ENCODE assay signal across 11 cellular contexts in genomic region chrX:1658083-1658463, GRCh38. TPM values are rescaled to one million over a fixed set of nuclear protein-coding genes. Genes with fewer than 3 reads are reported as not detected.
DNase-seq lines count a peak whose midpoint lies in the region; ATAC-seq, FAIRE-seq and TF ChIP-seq lines count a peak whose summit lies in the region.
"Had no signal": no experiment of that assay in that cellular context is flagged by ENCODE, and none has a peak within 500 bp of the region (broad histone marks: within the 10 kb centered on the region; RNA-seq: fewer than 3 reads in every experiment).

No MANE protein-coding gene starts in this region.

- H3K27ac ChIP-seq in endothelial cell of umbilical vein (ENCODE audit: insufficient read depth, low read depth, low read length): peak overlapping the region; percentile 38
- H3K27ac ChIP-seq: thoracic aorta had no signal

- no peaks in the 10 kb centered on the region for H3K27me3 ChIP-seq in endothelial cell of umbilical vein (ENCODE audit: control insufficient read depth in 2 of 2, insufficient read depth in 2 of 2, low read length in 2 of 2)

- H2AFZ ChIP-seq in endothelial cell of umbilical vein (ENCODE audit: low read depth, low read length): peak overlapping the region; percentile 78

- H3K4me1 Mint-ChIP-seq in stimulated activated naive CD8-positive, alpha-beta T cell treated with anti-CD3 and anti-CD28 coated beads, Interleukin-15, Interleukin-2, amounts not matched to agents 100 ng/mL and 50 ng/mL, for 24 hours (ENCODE audit: low read depth): peaks cover 24% of the 10 kb centered on the region

- no peaks in the 10 kb centered on the region for H3K9me3 Mint-ChIP-seq in stimulated activated naive CD8-positive, alpha-beta T cell treated with anti-CD3 and anti-CD28 coated beads, Interleukin-15, Interleukin-2, amounts not matched to agents 100 ng/mL and 50 ng/mL, for 24 hours
- H3K9me3 Mint-ChIP-seq: neural crest cell had no signal

- H3K9ac ChIP-seq in endothelial cell of umbilical vein (replicated peaks; ENCODE audit: extremely low read depth, insufficient read depth, low read length): peak overlapping the region; percentile 8

- BruUV-seq in endothelial cell of umbilical vein (replicated peaks; lab: Mats Ljungman, UMichigan): TSS peak; percentile 80

- no peak for ATAC-seq in stimulated activated naive CD8-positive, alpha-beta T cell treated with anti-CD3 and anti-CD28 coated beads, Interleukin-15, Interleukin-2, amounts not matched to agents 100 U/mL and 50 U/mL, for 24 hours
- ATAC-seq in HG02588 (IDR thresholded peaks at IDR 0.05; ENCODE audit: unreplicated experiment): no peak

- H4K20me1 ChIP-seq in endothelial cell of umbilical vein (replicated peaks; ENCODE audit: control insufficient read depth, extremely low read depth, insufficient read depth, low read length): no peaks in the 10 kb centered on the region

- peak overlapping the region; percentile 57 for H3K4me2 ChIP-seq in endothelial cell of umbilical vein (ENCODE audit: insufficient read depth, low read length)

- H3K4me3 ChIP-seq in endothelial cell of umbilical vein (replicated peaks in 1 of 3; ENCODE audit: insufficient read depth in 1 of 3, low read depth in 1 of 3, low read length in 3 of 3): peak overlapping the region in 2 of 3 experiments; percentile 17 to 60

- CTCF ChIA-PET in endothelial cell of umbilical vein (lab: Charles Lee): no interaction called here

- dilution Hi-C loops in endothelial cell of umbilical vein (cut with MboI; ENCODE audit: extremely low pct_ligation_motif_present, low sequenced_read_pairs): loop anchor here (25.0 kb wide), 1 partner anchor 929 kb away; no protein-coding TSS in a partner anchor

- POLR2A ChIA-PET in endothelial cell of umbilical vein (lab: Charles Lee): no interaction called here

- no peaks in the 10 kb centered on the region for H3K9me1 ChIP-seq in endothelial cell of umbilical vein (replicated peaks; ENCODE audit: control insufficient read depth, extremely low read depth, insufficient read depth, low read length)

- H3K36me3 Mint-ChIP-seq in stimulated activated naive CD8-positive, alpha-beta T cell treated with anti-CD3 and anti-CD28 coated beads, Interleukin-15, Interleukin-2, amounts not matched to agents 100 ng/mL and 50 ng/mL, for 24 hours (ENCODE audit: low read depth): no peaks in the 10 kb centered on the region

- peaks cover 8% of the 10 kb centered on the region for H3K4me1 ChIP-seq in endothelial cell of umbilical vein (ENCODE audit: control insufficient read depth, extremely low read depth, insufficient read depth, low read length)

- no peaks in the 10 kb centered on the region for H3K27me3 Mint-ChIP-seq in stimulated activated naive CD8-positive, alpha-beta T cell treated with anti-CD3 and anti-CD28 coated beads, Interleukin-15, Interleukin-2, amounts not matched to agents 100 ng/mL and 50 ng/mL, for 24 hours

- TF ChIP-seq CTCF in endothelial cell of umbilical vein (IDR thresholded peaks at IDR 0.05; ENCODE audit: extremely low read depth in 1 of 2, insufficient read depth in 1 of 2, low read depth in 1 of 2, low read length in 2 of 2): no peak

- no peak for DNase-seq in stimulated activated naive CD8-positive, alpha-beta T cell treated with anti-CD3 and anti-CD28 coated beads, Interleukin-15, Interleukin-2, amounts not matched to agents 100 U/mL and 50 U/mL, for 24 hours
- DNase-seq in NCI-H510A treated with DMSO at 0.1 percent for 48 hours (lab: John Stamatoyannopoulos, UW): peak; percentile 59
- DNase-seq in endothelial cell of umbilical vein (ENCODE audit: low read depth, low spot score): no peak
- DNase-seq in midbrain (lab: John Stamatoyannopoulos, UW): no peak
- no peak for DNase-seq in amniotic stem cell (lab: John Stamatoyannopoulos, UW)
- no peak for DNase-seq in stimulated activated CD4-positive, alpha-beta T cell treated with anti-CD3 and anti-CD28 coated beads, Interleukin-12 subunit alpha, Interleukin-12 subunit beta, amount 100 ng/mL, for 4 hours
- DNase-seq: NCI-H2227 treated with DMSO at 0.1 percent for 48 hours had no signal

- no peak for TF ChIP-seq POLR2A in endothelial cell of umbilical vein (IDR thresholded peaks at IDR 0.05; ENCODE audit: low read depth, low read length)

- no peak for FAIRE-seq in endothelial cell of umbilical vein (lab: Jason Lieb, UNC)

- H3K79me2 ChIP-seq in endothelial cell of umbilical vein (ENCODE audit: control insufficient read depth, insufficient read depth, low read length): no peaks in the 10 kb centered on the region

- no peaks in the 10 kb centered on the region for H3K9me3 ChIP-seq in endothelial cell of umbilical vein (replicated peaks; ENCODE audit: control insufficient read depth, insufficient read depth, low read length)
- H3K9me3 ChIP-seq: thoracic aorta had no signal

- H3K4me3 Mint-ChIP-seq in stimulated activated naive CD8-positive, alpha-beta T cell treated with anti-CD3 and anti-CD28 coated beads, Interleukin-15, Interleukin-2, amounts not matched to agents 100 ng/mL and 50 ng/mL, for 24 hours: peak overlapping the region; percentile 85
- H3K4me3 Mint-ChIP-seq: neural crest cell had no signal

- intact Hi-C loops in endothelial cell of umbilical vein (cut with micrococcal nuclease): no loop called here

- peak overlapping the region; percentile 90 for H3K27ac Mint-ChIP-seq in stimulated activated naive CD8-positive, alpha-beta T cell treated with anti-CD3 and anti-CD28 coated beads, Interleukin-15, Interleukin-2, amounts not matched to agents 100 ng/mL and 50 ng/mL, for 24 hours

- no peaks in the 10 kb centered on the region for H3K36me3 ChIP-seq in endothelial cell of umbilical vein (ENCODE audit: control insufficient read depth in 2 of 2, extremely low read depth in 1 of 2, insufficient read depth in 2 of 2, low read length in 2 of 2)
- H3K36me3 ChIP-seq: thoracic aorta had no signal

TF ChIP-seq in endothelial cell of umbilical vein, 7 proteins besides CTCF, POLR2A, EP300 and RAD21:
- TF ChIP-seq FOS (IDR thresholded peaks at IDR 0.05; ENCODE audit: borderline replicate concordance, insufficient read depth, low read length): no peak
- no peak for TF ChIP-seq JUN (IDR thresholded peaks at IDR 0.05; ENCODE audit: borderline replicate concordance, insufficient read depth, insufficient read length, low read depth)
- TF ChIP-seq GATA2 (IDR thresholded peaks at IDR 0.05; ENCODE audit: insufficient read depth, insufficient read length, low read depth, low read length): no peak
- TF ChIP-seq, protein P1, sequence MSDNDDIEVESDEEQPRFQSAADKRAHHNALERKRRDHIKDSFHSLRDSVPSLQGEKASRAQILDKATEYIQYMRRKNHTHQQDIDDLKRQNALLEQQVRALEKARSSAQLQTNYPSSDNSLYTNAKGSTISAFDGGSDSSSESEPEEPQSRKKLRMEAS (IDR thresholded peaks at IDR 0.05; ENCODE audit: insufficient read depth, insufficient read length): no peak
- TF ChIP-seq MYC (IDR thresholded peaks at IDR 0.05; ENCODE audit: low read depth, low read length): no peak
- no peak for TF ChIP-seq POLR2AphosphoS5 (IDR thresholded peaks at IDR 0.05; ENCODE audit: insufficient read depth, low read depth, low read length)
- no peak for TF ChIP-seq EZH2 (IDR thresholded peaks at IDR 0.05; ENCODE audit: borderline replicate concordance, low read depth, low read length, severe bottlenecking)

RNA-seq across cellular contexts. Expression of gene ASMT, which starts 43.2 kb away (rescaled TPM):
- not detected in 2 replicates for total RNA-seq in endothelial cell of umbilical vein
- 0.10 TPM in 1 of 2 replicates, not detected in the other for polyA plus RNA-seq in endothelial cell of umbilical vein
- polyA plus RNA-seq in endothelial cell of umbilical vein (2011; cell fraction: cytosol; rRNA removed): not detected in 2 replicates
- 0.11 and 0.29 TPM in 2 replicates for polyA plus RNA-seq in endothelial cell of umbilical vein (2011; cell fraction: nucleus; rRNA removed)
- not detected in 2 replicates for polyA plus RNA-seq in endothelial cell of umbilical vein (2012)
- polyA minus RNA-seq in endothelial cell of umbilical vein: 0.19 TPM in 1 of 2 replicates, not detected in the other
- polyA minus RNA-seq in endothelial cell of umbilical vein (2011; cell fraction: cytosol; rRNA and poly(A)+ RNA removed): not detected
- not detected in 2 replicates for polyA minus RNA-seq in endothelial cell of umbilical vein (2011; cell fraction: nucleus; rRNA and poly(A)+ RNA removed)
- total RNA-seq: thoracic aorta had no signal
